8 cellular contexts compared by ENCODE assay signal in genomic region chr13:29849071-29849541, GRCh38. TPM values are rescaled to one million over a fixed set of nuclear protein-coding genes. Genes with fewer than 3 reads are reported as not detected.
DNase-seq lines count a peak whose midpoint lies in the region; ATAC-seq, FAIRE-seq and TF ChIP-seq lines count a peak whose summit lies in the region.

No MANE protein-coding gene starts in this region.

- peak overlapping the region; percentile 91 for H3K4me2 ChIP-seq in A549

- in situ Hi-C loops in astrocyte of the cerebellum (cut with HindIII; ENCODE audit: low sequenced_read_pairs): loop anchor here (5.0 kb wide), 2 partner anchors 67 to 268 kb away; no protein-coding TSS in a partner anchor

- TF ChIP-seq CTCF in A549 (IDR thresholded peaks at IDR 0.05): no peak
- TF ChIP-seq CTCF in Peyer's patch (IDR thresholded peaks at IDR 0.05): no peak
- TF ChIP-seq CTCF in astrocyte of the cerebellum (IDR thresholded peaks at IDR 0.05; ENCODE audit: low read depth, low read length, missing control alignments): no peak

- no peaks in the 10 kb centered on the region for H3K9me3 Mint-ChIP-seq in immature natural killer cell

- H3K27me3 Mint-ChIP-seq in immature natural killer cell (ENCODE audit: low read depth in 3 of 3): peaks cover 3 to 11% (median 9%) of the 10 kb centered on the region in 3 donors

- TF ChIP-seq POLR2A in A549 (IDR thresholded peaks at IDR 0.05; ENCODE audit: low read length): no peak
- no peak for TF ChIP-seq POLR2A in GM12892 (IDR thresholded peaks at IDR 0.05; ENCODE audit: low read depth, low read length)
- no peak for TF ChIP-seq POLR2A in Peyer's patch (IDR thresholded peaks at IDR 0.05)

- no peak for FAIRE-seq in A549 (lab: Jason Lieb, UNC)
- FAIRE-seq in GM12892 (lab: Jason Lieb, UNC): peak; percentile 77
- FAIRE-seq in small intestine (lab: Jason Lieb, UNC): no peak

- H3K27me3 ChIP-seq in Peyer's patch (no peaks in the 10 kb centered on the region), small intestine (ENCODE audit: control insufficient read depth in 2 of 2, insufficient read depth in 2 of 2, low read length in 2 of 2) (no peaks in the 10 kb centered on the region)

- H3K27ac Mint-ChIP-seq in immature natural killer cell: peak overlapping the region; percentile 90 to 96 (median 93)

- POLR2A ChIA-PET in A549 (lab: Yijun Ruan, JAX): interaction anchor here (1.3 to 3.4 kb wide), 5 partner anchors 53 to 264 kb away, joined by 3 to 61 read pairs (median 6); no protein-coding TSS in a partner anchor

- CTCF ChIA-PET in A549 (lab: Yijun Ruan, JAX): interaction anchor here (0.5 to 12.7 kb wide), 5 partner anchors 9 to 264 kb away, joined by 3 to 110 read pairs (median 10); no protein-coding TSS in a partner anchor

- no peak for TF ChIP-seq EP300 in A549 (IDR thresholded peaks at IDR 0.05)

- no peaks in the 10 kb centered on the region for H3K36me3 Mint-ChIP-seq in immature natural killer cell

- peak in 1 of 2 experiments; percentile 15; a peak in 2 of 6 replicates for ATAC-seq in A549
- no peak for ATAC-seq in activated CD4-positive, CD25-positive, alpha-beta regulatory T cell treated with anti-CD3 and anti-CD28 coated beads, Interleukin-2, amount 50 U/mL, for 24 hours

- TF ChIP-seq RAD21 in A549 (conservative IDR thresholded peaks at IDR 0.05 in 1 of 2, IDR thresholded peaks at IDR 0.05 in 1 of 2): no peak

- H3K27ac ChIP-seq in A549: peak overlapping the region; percentile 91 to 97
- peak overlapping the region; percentile 91 to 98 (median 94) for H3K27ac ChIP-seq in Peyer's patch
- H3K27ac ChIP-seq in small intestine (ENCODE audit: low read depth in 1 of 2, low read length in 1 of 2): peak overlapping the region; percentile 98 to 99

- DNase-seq in A549 (ENCODE audit: low read depth in 1 of 2, low spot score in 1 of 2) (peak in 1 of 2 experiments; percentile 31), GM12892 (ENCODE audit: insufficient read length) (no peak), Peyer's patch (peak; percentile 34 to 61 (median 54)), astrocyte of the cerebellum (ENCODE audit: low read depth) (no peak), immature natural killer cell (peak; percentile 36 to 47 (median 38)), small intestine (peak; percentile 53), D341Med (ENCODE audit: low spot score) (no peak)

- 2% methylated on average over 20 of the region's 20 CpGs for WGBS in A549 (ENCODE audit: missing lambda C conversion rate)
- 0 to 1% (median 0%) methylated on average over 20 of the region's 20 CpGs for WGBS in small intestine, 3 donors

- peak overlapping the region; percentile 65 for H3K4me3 ChIP-seq in A549
- H3K4me3 ChIP-seq in Peyer's patch: peak overlapping the region; percentile 61 to 86 (median 76)
- H3K4me3 ChIP-seq in astrocyte of the cerebellum (ENCODE audit: low read depth, low read length): peak overlapping the region; percentile 91
- peak overlapping the region; percentile 87 to 97 for H3K4me3 ChIP-seq in small intestine (ENCODE audit: low read depth in 1 of 2, low read length in 2 of 2)

- H3K36me3 ChIP-seq in Peyer's patch: no peaks in the 10 kb centered on the region
- H3K36me3 ChIP-seq in small intestine (ENCODE audit: control insufficient read depth in 2 of 2, insufficient read depth in 2 of 2, low read length in 2 of 2): no peaks in the 10 kb centered on the region

- H3K4me1 Mint-ChIP-seq in immature natural killer cell: peaks cover 36 to 58% of the 10 kb centered on the region in 2 donors

- H3K4me3 Mint-ChIP-seq in immature natural killer cell: peak overlapping the region; percentile 93 to 97 (median 95)

- H3K4me1 ChIP-seq in A549: peaks cover 50% of the 10 kb centered on the region
- peaks cover 0 to 12% (median 3%) of the 10 kb centered on the region in 4 donors for H3K4me1 ChIP-seq in Peyer's patch
- H3K4me1 ChIP-seq in small intestine (ENCODE audit: control insufficient read depth in 2 of 2, insufficient read depth in 1 of 2, low read depth in 1 of 2, low read length in 1 of 2): no peaks in the 10 kb centered on the region

- H3K9me3 ChIP-seq in A549 (no peaks in the 10 kb centered on the region), Peyer's patch (no peaks in the 10 kb centered on the region), small intestine (ENCODE audit: control insufficient read depth, low read depth) (no peaks in the 10 kb centered on the region)

TF ChIP-seq in A549, 52 proteins besides CTCF, POLR2A, EP300 and RAD21 (continues in another document):
- no peak for TF ChIP-seq EHMT2 (IDR thresholded peaks at IDR 0.05; ENCODE audit: low read depth)
- no peak for TF ChIP-seq HOXA7 (CRISPR knock-in tag; IDR thresholded peaks at IDR 0.05)
- no peak for TF ChIP-seq MAZ (IDR thresholded peaks at IDR 0.05; ENCODE audit: borderline replicate concordance, low read depth, low read length)
- TF ChIP-seq CBX2 (IDR thresholded peaks at IDR 0.05; ENCODE audit: borderline replicate concordance, low read depth): no peak
- TF ChIP-seq FOSB (CRISPR knock-in tag; IDR thresholded peaks at IDR 0.05): no peak
- no peak for TF ChIP-seq HEYL (CRISPR knock-in tag; IDR thresholded peaks at IDR 0.05)
- no peak for TF ChIP-seq BCL3 (IDR thresholded peaks at IDR 0.05)
- no peak for TF ChIP-seq MAFK (IDR thresholded peaks at IDR 0.05; ENCODE audit: partially characterized antibody)
- TF ChIP-seq RFX5 (IDR thresholded peaks at IDR 0.05): no peak
- no peak for TF ChIP-seq CEBPB (IDR thresholded peaks at IDR 0.05)
- no peak for TF ChIP-seq POLR2AphosphoS2 (conservative IDR thresholded peaks at IDR 0.05; ENCODE audit: low read length)
- TF ChIP-seq REST (IDR thresholded peaks at IDR 0.05): no peak
- TF ChIP-seq ZC3H11A (IDR thresholded peaks at IDR 0.05): no peak
- TF ChIP-seq, protein P1, sequence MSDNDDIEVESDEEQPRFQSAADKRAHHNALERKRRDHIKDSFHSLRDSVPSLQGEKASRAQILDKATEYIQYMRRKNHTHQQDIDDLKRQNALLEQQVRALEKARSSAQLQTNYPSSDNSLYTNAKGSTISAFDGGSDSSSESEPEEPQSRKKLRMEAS (IDR thresholded peaks at IDR 0.05): no peak
- no peak for TF ChIP-seq HDAC2 (IDR thresholded peaks at IDR 0.05)
- TF ChIP-seq CHD2 (IDR thresholded peaks at IDR 0.05; ENCODE audit: low read length, partially characterized antibody): no peak
- no peak for TF ChIP-seq ZSCAN20 (CRISPR knock-in tag; IDR thresholded peaks at IDR 0.05)
- TF ChIP-seq, protein P2, sequence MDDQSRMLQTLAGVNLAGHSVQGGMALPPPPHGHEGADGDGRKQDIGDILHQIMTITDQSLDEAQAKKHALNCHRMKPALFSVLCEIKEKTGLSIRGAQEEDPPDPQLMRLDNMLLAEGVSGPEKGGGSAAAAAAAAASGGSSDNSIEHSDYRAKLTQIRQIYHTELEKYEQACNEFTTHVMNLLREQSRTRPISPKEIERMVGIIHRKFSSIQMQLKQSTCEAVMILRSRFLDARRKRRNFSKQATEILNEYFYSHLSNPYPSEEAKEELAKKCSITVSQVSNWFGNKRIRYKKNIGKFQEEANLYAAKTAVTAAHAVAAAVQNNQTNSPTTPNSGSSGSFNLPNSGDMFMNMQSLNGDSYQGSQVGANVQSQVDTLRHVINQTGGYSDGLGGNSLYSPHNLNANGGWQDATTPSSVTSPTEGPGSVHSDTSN (IDR thresholded peaks at IDR 0.05): no peak

RNA-seq across cellular contexts. Expression of gene UBL3, which starts 1.3 kb away (rescaled TPM):
- 13.5 and 17.1 TPM in 2 replicates for polyA plus RNA-seq in A549 (2011; rRNA removed)
- 4.1 and 5.5 TPM in 2 replicates for polyA plus RNA-seq in A549 (2012; cell fraction: cytosol; rRNA removed)
- polyA plus RNA-seq in A549 (2012; cell fraction: nucleus; rRNA removed): 2.0 and 3.3 TPM in 2 replicates
- polyA plus RNA-seq in A549 (2017; fragmentation: RNase III; extraction: RNeasy Plus Mini Kit Qiagen cat#74134 plus additional on column Dnase treatment): 9.2 to 10.4 TPM (median 9.4 TPM) in 3 replicates
- 5.5 and 5.7 TPM in 2 replicates for polyA minus RNA-seq in A549 (2011; rRNA and poly(A)+ RNA removed)
- 8.2 TPM for polyA plus RNA-seq in GM12892 (2012; ENCODE audit: missing spikeins)
- 10 to 100 TPM; 18.2 to 37.5 (median 25.8) TPM for total RNA-seq in Peyer's patch
- polyA plus RNA-seq in immature natural killer cell: 10 to 100 TPM; 22.9 to 32.5 (median 27.6) TPM
- 10 to 100 TPM; 20.6 to 46.7 (median 45.2) TPM for polyA plus RNA-seq in small intestine

Comparison
In these comparisons a context has a peak if more than half of its experiments do, and no peak if none do; other contexts are left out.
1. DNase-seq: peak in Peyer's patch (3 of 3), immature natural killer cell (3 of 3) and small intestine (single experiment); none in GM12892 (single experiment), astrocyte of the cerebellum (single experiment) and D341Med (single experiment).
2. Peak in every context shown above with its lines, with median percentiles within 50 percentile points of each other: H3K27ac ChIP-seq and H3K4me3 ChIP-seq.